6 cellular contexts compared by ENCODE assay signal in genomic region chr19:1468274-1469199, GRCh38.
A peak's percentile ranks its signal among the peaks of the same experiment; 100 is the strongest.
DNase-seq lines count a peak whose midpoint lies in the region; ATAC-seq lines count a peak whose summit lies in the region.

No MANE protein-coding gene starts in this region.

- peaks cover 0 to 18% of the 10 kb centered on the region in 2 donors for H3K27me3 Mint-ChIP-seq in effector memory CD8-positive, alpha-beta T cell

- DNase-seq in activated CD4-positive, CD25-positive, alpha-beta regulatory T cell (lab: John Stamatoyannopoulos, UW), result no peak
- DNase-seq in effector memory CD8-positive, alpha-beta T cell, result no peak
- peak; percentile 61 for DNase-seq in stimulated activated naive CD8-positive, alpha-beta T cell treated with anti-CD3 and anti-CD28 coated beads, Interleukin-15, Interleukin-2, amounts not matched to agents 100 U/mL and 50 U/mL, for 24 hours
- no peak for DNase-seq in COLO829 (ENCODE audit: low spot score)
- DNase-seq in central memory CD4-positive, alpha-beta T cell, result no peak

- H3K27ac Mint-ChIP-seq in effector memory CD8-positive, alpha-beta T cell, result no peak overlapping the region

- peaks cover 0 to 14% of the 10 kb centered on the region in 2 donors for H3K4me1 Mint-ChIP-seq in effector memory CD8-positive, alpha-beta T cell (ENCODE audit: low read depth in 2 of 2)

- ATAC-seq in activated CD4-positive, CD25-positive, alpha-beta regulatory T cell treated with anti-CD3 and anti-CD28 coated beads, Interleukin-2, amount 50 U/mL, for 24 hours, result peak; percentile 1 to 8
- ATAC-seq in effector memory CD8-positive, alpha-beta T cell (replicated peaks), result peak; percentile 6
- peak; percentile 8 for ATAC-seq in stimulated activated naive CD8-positive, alpha-beta T cell treated with anti-CD3 and anti-CD28 coated beads, Interleukin-15, Interleukin-2, amounts not matched to agents 100 U/mL and 50 U/mL, for 24 hours

- H3K36me3 Mint-ChIP-seq in effector memory CD8-positive, alpha-beta T cell (ENCODE audit: insufficient read depth), result no peaks in the 10 kb centered on the region

- no peaks in the 10 kb centered on the region for H3K9me3 Mint-ChIP-seq in effector memory CD8-positive, alpha-beta T cell

- H3K4me3 Mint-ChIP-seq in effector memory CD8-positive, alpha-beta T cell, result peak overlapping the region; percentile 45 to 66
